Comparison of ENCODE assay signal across 8 cellular contexts in genomic region chr22:17258015-17258827, GRCh38. TPM values are rescaled to one million over a fixed set of nuclear protein-coding genes. Genes with fewer than 3 reads are reported as not detected.
A peak's percentile ranks its signal among the peaks of the same experiment; 100 is the strongest.
DNase-seq lines count a peak whose midpoint lies in the region; ATAC-seq and TF ChIP-seq lines count a peak whose summit lies in the region.

No MANE protein-coding gene starts in this region.

- intact Hi-C loops in Right ventricle myocardium inferior (cut with DNase I) (no loop called here), thyroid gland (cut with DNase I) (no loop called here)
- intact Hi-C loops in naive thymus-derived CD4-positive, alpha-beta T cell (cut with micrococcal nuclease) = loop anchor here (1.0 to 2.0 kb wide), 5 partner anchors 21 to 47 kb away; partner anchors contain the start of gene ADA2 (in 1 of the 2)

- H3K4me1 ChIP-seq in right atrium auricular region (peaks cover 0 to 13% of the 10 kb centered on the region in 2 donors), thyroid gland (peaks cover 0 to 10% of the 10 kb centered on the region in 2 donors)
- H3K4me1 ChIP-seq in naive thymus-derived CD4-positive, alpha-beta T cell (ENCODE audit: control insufficient read depth in 2 of 2, insufficient read depth in 2 of 2, low read length in 2 of 2) = peaks cover 0 to 20% of the 10 kb centered on the region in 2 donors

- H3K36me3 Mint-ChIP-seq in naive thymus-derived CD4-positive, alpha-beta T cell = no peaks in the 10 kb centered on the region

- no peaks in the 10 kb centered on the region for H3K27me3 Mint-ChIP-seq in naive thymus-derived CD4-positive, alpha-beta T cell

- no peaks in the 10 kb centered on the region for H3K9me3 Mint-ChIP-seq in naive thymus-derived CD4-positive, alpha-beta T cell

- H3K4me3 ChIP-seq in right atrium auricular region = peak overlapping the region in 1 of 2 donors; percentile 26
- H3K4me3 ChIP-seq in WERI-Rb-1 (ENCODE audit: low read depth, low read length) = no peak overlapping the region
- peak overlapping the region; percentile 38 for H3K4me3 ChIP-seq in naive thymus-derived CD4-positive, alpha-beta T cell (ENCODE audit: low read length)
- H3K4me3 ChIP-seq in thyroid gland (replicated peaks in 1 of 3) = no peak overlapping the region

- POLR2A ChIA-PET in naive thymus-derived CD4-positive, alpha-beta T cell (lab: Charles Lee) = interaction anchor here (0.5 to 3.7 kb wide), 7 partner anchors 8 to 39 kb away, joined by 3 to 30 read pairs (median 5); partner anchors contain the start of gene ADA2

- peak; percentile 78 for DNase-seq in Right ventricle myocardium inferior (ENCODE audit: missing footprints)
- no peak for DNase-seq in right atrium auricular region (ENCODE audit: low spot score)
- DNase-seq in NCI-H187 treated with DMSO at 0.1 percent for 48 hours (lab: John Stamatoyannopoulos, UW) = peak; percentile 69
- DNase-seq in WERI-Rb-1 = peak; percentile 69
- DNase-seq in ecto neural progenitor cell (ENCODE audit: low spot score) = peak; percentile 82
- DNase-seq in naive thymus-derived CD4-positive, alpha-beta T cell = peak in 8 of 9 donors; percentile 37 to 65 (median 52)
- DNase-seq in thyroid gland = peak; percentile 40 to 45

- peaks cover 13 to 36% (median 26%) of the 10 kb centered on the region in 7 donors for H3K4me1 Mint-ChIP-seq in naive thymus-derived CD4-positive, alpha-beta T cell

- no peaks in the 10 kb centered on the region for H3K27me3 ChIP-seq in right atrium auricular region
- no peaks in the 10 kb centered on the region for H3K27me3 ChIP-seq in WERI-Rb-1 (ENCODE audit: insufficient read depth, low read depth, severe bottlenecking)
- H3K27me3 ChIP-seq in naive thymus-derived CD4-positive, alpha-beta T cell (ENCODE audit: control insufficient read depth in 2 of 2, insufficient read depth in 2 of 2, low read length in 2 of 2) = no peaks in the 10 kb centered on the region
- H3K27me3 ChIP-seq in thyroid gland = no peaks in the 10 kb centered on the region

- H3K36me3 ChIP-seq in right atrium auricular region (no peaks in the 10 kb centered on the region), WERI-Rb-1 (no peaks in the 10 kb centered on the region), thyroid gland (no peaks in the 10 kb centered on the region)
- H3K36me3 ChIP-seq in naive thymus-derived CD4-positive, alpha-beta T cell (ENCODE audit: control insufficient read depth in 2 of 3, insufficient read depth in 3 of 3, low read length in 3 of 3) = no peaks in the 10 kb centered on the region

- CTCF ChIA-PET in naive thymus-derived CD4-positive, alpha-beta T cell (lab: Charles Lee) = interaction anchor here (1.0 to 1.3 kb wide), 2 partner anchors 38 to 44 kb away, joined by 3 read pairs; no protein-coding TSS in a partner anchor

- H3K27ac Mint-ChIP-seq in naive thymus-derived CD4-positive, alpha-beta T cell = peak overlapping the region; percentile 59 to 93 (median 89)

- H3K27ac ChIP-seq in right atrium auricular region = peak overlapping the region in 1 of 2 donors; percentile 24
- no peak overlapping the region for H3K27ac ChIP-seq in WERI-Rb-1
- H3K27ac ChIP-seq in naive thymus-derived CD4-positive, alpha-beta T cell (ENCODE audit: low read depth, low read length) = peak overlapping the region; percentile 41
- H3K27ac ChIP-seq in thyroid gland = no peak overlapping the region

- no peak for TF ChIP-seq CTCF in right atrium auricular region (IDR thresholded peaks at IDR 0.05)
- no peak for TF ChIP-seq CTCF in WERI-Rb-1 (IDR thresholded peaks at IDR 0.05; ENCODE audit: low read depth, low read length)
- no peak for TF ChIP-seq CTCF in thyroid gland (IDR thresholded peaks at IDR 0.05)

- peak; percentile 85 for ATAC-seq in Right ventricle myocardium inferior
- peak; percentile 84 for ATAC-seq in HG02973 (IDR thresholded peaks at IDR 0.05; ENCODE audit: unreplicated experiment)
- ATAC-seq in naive thymus-derived CD4-positive, alpha-beta T cell = peak; percentile 82

- WGBS in thyroid gland, 2 donors = 13 to 19% methylated on average over 12 to 13 of the region's 13 CpGs

- no peaks in the 10 kb centered on the region for H3K9me3 ChIP-seq in right atrium auricular region
- no peaks in the 10 kb centered on the region for H3K9me3 ChIP-seq in WERI-Rb-1 (ENCODE audit: severe bottlenecking)
- H3K9me3 ChIP-seq in naive thymus-derived CD4-positive, alpha-beta T cell (ENCODE audit: control insufficient read depth in 2 of 3, low read length in 3 of 3) = no peaks in the 10 kb centered on the region
- H3K9me3 ChIP-seq in thyroid gland = no peaks in the 10 kb centered on the region

- no peak for TF ChIP-seq POLR2A in thyroid gland (IDR thresholded peaks at IDR 0.05)

- peak overlapping the region; percentile 23 to 82 (median 67) for H3K4me3 Mint-ChIP-seq in naive thymus-derived CD4-positive, alpha-beta T cell

RNA-seq across cellular contexts. Expression of gene ADA2, which starts 39.0 kb away (rescaled TPM):
- total RNA-seq in Right ventricle myocardium inferior (39.6 TPM), right atrium auricular region (10 to 100 TPM in 1 of 2 donors, 1 to 10 TPM in 1; 8.6 to 19.9 TPM), thyroid gland (10 to 100 TPM in 2 of 4 donors, 1 to 10 TPM in 2; 5.2 to 19.8 (median 12.6) TPM)
- total RNA-seq in naive thymus-derived CD4-positive, alpha-beta T cell = 100 to 1,000 TPM in 4 of 5 experiments, 10 to 100 TPM in 1; 96.6 to 197 (median 144) TPM
- 100 to 1,000 TPM in 1 of 2 donors, 10 to 100 TPM in 1; 94.8 to 105 TPM for polyA plus RNA-seq in naive thymus-derived CD4-positive, alpha-beta T cell

Comparison
In these comparisons a context has a peak if more than half of its experiments do, and no peak if none do; other contexts are left out.
1. intact Hi-C loops: an anchor here in naive thymus-derived CD4-positive, alpha-beta T cell (1.0 to 2.0 kb wide); none called in Right ventricle myocardium inferior and thyroid gland.